Comparison of ENCODE assay signal across 13 cellular contexts in genomic region chr6:16201706-16202105, GRCh38. TPM values are rescaled to one million over a fixed set of nuclear protein-coding genes. Genes with fewer than 3 reads are reported as not detected.
DNase-seq lines count a peak whose midpoint lies in the region; TF ChIP-seq lines count a peak whose summit lies in the region.
"Had no signal": no experiment of that assay in that cellular context is flagged by ENCODE, and none has a peak within 500 bp of the region (broad histone marks: within the 10 kb centered on the region; RNA-seq: fewer than 3 reads in every experiment).

No MANE protein-coding gene starts in this region.

- no peaks in the 10 kb centered on the region for H3F3A ChIP-seq in neural progenitor cell (ENCODE audit: low read depth)

- CTCF ChIA-PET in Caco-2 (lab: Charles Lee) (interaction anchor here (0.9 to 1.8 kb wide), 3 partner anchors 19 to 510 kb away, joined by 3 to 6 read pairs (median 4); no protein-coding TSS in a partner anchor), OCI-LY7 (lab: Charles Lee; ENCODE audit: unreplicated experiment) (no interaction called here)

- H3K36me3 Mint-ChIP-seq in Caco-2 (ENCODE audit: insufficient read depth, unreplicated experiment) (no peaks in the 10 kb centered on the region), brain (no peaks in the 10 kb centered on the region), neural progenitor cell (no peaks in the 10 kb centered on the region), endodermal cell (ENCODE audit: low read depth) (no peaks in the 10 kb centered on the region)
- H3K36me3 Mint-ChIP-seq: CD4-positive, alpha-beta memory T cell had no signal

- H3K27ac Mint-ChIP-seq in Caco-2 (ENCODE audit: unreplicated experiment) (peak overlapping the region; percentile 24), brain (peak overlapping the region in 1 of 5 experiments; percentile 54), neural progenitor cell (no peak overlapping the region), endodermal cell (no peak overlapping the region)
- H3K27ac Mint-ChIP-seq: B cell had no signal

- BruUV-seq in Caco-2 (replicated peaks; lab: Mats Ljungman, UMichigan) (no TSS peak), OCI-LY7 (replicated peaks; lab: Mats Ljungman, UMichigan) (no TSS peak)

- H3K79me2 ChIP-seq in neural progenitor cell (ENCODE audit: low read depth), result no peaks in the 10 kb centered on the region
- H3K79me2 ChIP-seq in OCI-LY7 (ENCODE audit: insufficient read depth, low read depth, low read length), result no peaks in the 10 kb centered on the region

- no peak overlapping the region for H3K4me3 Mint-ChIP-seq in Caco-2 (ENCODE audit: unreplicated experiment)
- H3K4me3 Mint-ChIP-seq in brain, result peak overlapping the region in 3 of 5 experiments; percentile 23 to 42 (median 29)
- peak overlapping the region; percentile 31 for H3K4me3 Mint-ChIP-seq in neural progenitor cell
- no peak overlapping the region for H3K4me3 Mint-ChIP-seq in endodermal cell
- H3K4me3 Mint-ChIP-seq: B cell; CD4-positive, alpha-beta memory T cell had no signal

- H3K9me3 Mint-ChIP-seq in Caco-2 (ENCODE audit: unreplicated experiment), result no peaks in the 10 kb centered on the region
- peaks cover 0 to 21% (median 8%) of the 10 kb centered on the region in 5 experiments for H3K9me3 Mint-ChIP-seq in brain
- peaks cover 2% of the 10 kb centered on the region for H3K9me3 Mint-ChIP-seq in neural progenitor cell
- no peaks in the 10 kb centered on the region for H3K9me3 Mint-ChIP-seq in endodermal cell
- H3K9me3 Mint-ChIP-seq: CD4-positive, alpha-beta memory T cell had no signal

- no peaks in the 10 kb centered on the region for H3K27me3 Mint-ChIP-seq in Caco-2 (ENCODE audit: insufficient read depth, unreplicated experiment)
- H3K27me3 Mint-ChIP-seq in brain, result peaks cover 62% of the 10 kb centered on the region
- peaks cover 18% of the 10 kb centered on the region for H3K27me3 Mint-ChIP-seq in neural progenitor cell (ENCODE audit: insufficient read depth, low read depth)
- no peaks in the 10 kb centered on the region for H3K27me3 Mint-ChIP-seq in endodermal cell (ENCODE audit: insufficient read depth)

- H3K4me2 ChIP-seq in neural progenitor cell (no peak overlapping the region), OCI-LY7 (ENCODE audit: low read length) (no peak overlapping the region)

- TF ChIP-seq CTCF in Caco-2 (IDR thresholded peaks at IDR 0.05; ENCODE audit: insufficient read depth in 1 of 2, low read depth in 1 of 2, low read length in 1 of 2, severe bottlenecking in 1 of 2, unreplicated experiment in 1 of 2) (no peak), brain (conservative IDR thresholded peaks at IDR 0.05) (no peak), neural progenitor cell (IDR thresholded peaks at IDR 0.05) (no peak), OCI-LY7 (conservative IDR thresholded peaks at IDR 0.05; ENCODE audit: low read length) (no peak), endodermal cell (conservative IDR thresholded peaks at IDR 0.05) (no peak)

- no peak overlapping the region for H2AFZ ChIP-seq in neural progenitor cell (replicated peaks)
- no peak overlapping the region for H2AFZ ChIP-seq in OCI-LY7 (ENCODE audit: low read length)

- H3K4me1 Mint-ChIP-seq in Caco-2 (ENCODE audit: low read depth, unreplicated experiment) (peaks cover 25% of the 10 kb centered on the region), brain (peaks cover 46% of the 10 kb centered on the region), neural progenitor cell (peaks cover 56% of the 10 kb centered on the region), endodermal cell (peaks cover 7% of the 10 kb centered on the region)

- H3K4me3 ChIP-seq in Caco-2 (ENCODE audit: low read depth, low read length) (no peak overlapping the region), neural progenitor cell (no peak overlapping the region), OCI-LY7 (ENCODE audit: low read depth, low read length, poor library complexity, severe bottlenecking) (no peak overlapping the region), endodermal cell (ENCODE audit: low read length) (no peak overlapping the region)
- H3K4me3 ChIP-seq: HAP-1 had no signal

- POLR2A ChIA-PET in Caco-2 (lab: Charles Lee), result interaction anchor here (0.6 to 1.2 kb wide), 2 partner anchors 73 to 75 kb away, joined by 3 to 6 read pairs; partner anchors contain the start of gene MYLIP
- POLR2A ChIA-PET in OCI-LY7 (lab: Charles Lee), result interaction anchor here (0.8 to 1.2 kb wide), 3 partner anchors 13 to 563 kb away, joined by 3 to 4 read pairs (median 3); no protein-coding TSS in a partner anchor

- no peaks in the 10 kb centered on the region for H4K20me1 ChIP-seq in neural progenitor cell (ENCODE audit: low read depth)
- H4K20me1 ChIP-seq in OCI-LY7 (ENCODE audit: insufficient read depth, low read length), result no peaks in the 10 kb centered on the region

- no peaks in the 10 kb centered on the region for H3K9me2 ChIP-seq in OCI-LY7 (ENCODE audit: insufficient read depth, low read length)

- no peaks in the 10 kb centered on the region for H3K36me3 ChIP-seq in Caco-2 (ENCODE audit: control insufficient read depth, insufficient read depth, low read length)
- H3K36me3 ChIP-seq in neural progenitor cell, result no peaks in the 10 kb centered on the region
- H3K36me3 ChIP-seq in OCI-LY7 (ENCODE audit: insufficient read depth, low read length), result no peaks in the 10 kb centered on the region
- H3K36me3 ChIP-seq in endodermal cell (ENCODE audit: control insufficient read depth, insufficient read depth, low read length), result no peaks in the 10 kb centered on the region
- H3K36me3 ChIP-seq: HAP-1 had no signal

- DNase-seq in Caco-2 (peak in 1 of 2 experiments; percentile 24), HuH-7.5 (ENCODE audit: low spot score) (peak; percentile 36), neural progenitor cell (ENCODE audit: low spot score) (no peak), OCI-LY7 (ENCODE audit: low spot score) (no peak), endodermal cell (no peak), ureter (ENCODE audit: low spot score) (no peak)
- DNase-seq: ACHN; CD4-positive, alpha-beta memory T cell; DMS153 had no signal

- no peaks in the 10 kb centered on the region for H3K27me3 ChIP-seq in Caco-2 (replicated peaks; ENCODE audit: control insufficient read depth, insufficient read depth, low read length)
- no peaks in the 10 kb centered on the region for H3K27me3 ChIP-seq in neural progenitor cell
- no peaks in the 10 kb centered on the region for H3K27me3 ChIP-seq in endodermal cell (ENCODE audit: control insufficient read depth, insufficient read depth, low read length, poor library complexity, severe bottlenecking)

- H3K9me3 ChIP-seq in Caco-2 (no peaks in the 10 kb centered on the region), neural progenitor cell (ENCODE audit: low read depth) (no peaks in the 10 kb centered on the region), OCI-LY7 (ENCODE audit: low read length) (no peaks in the 10 kb centered on the region; the same call in 1 of the 2 replicates), endodermal cell (ENCODE audit: control insufficient read depth, low read length) (no peaks in the 10 kb centered on the region)
- H3K9me3 ChIP-seq: HAP-1 had no signal

- intact Hi-C loops in Caco-2 (cut with micrococcal nuclease; ENCODE audit: unreplicated experiment) (no loop called here), OCI-LY7 (cut with micrococcal nuclease; ENCODE audit: unreplicated experiment) (no loop called here)

- WGBS in endodermal cell (ENCODE audit: insufficient coverage in 1 of 2, insufficient read length in 1 of 2), 2 experiments, result 86 to 98% methylated on average over 1 of the region's 1 CpG

- H3K4me1 ChIP-seq in Caco-2 (peaks cover 36% of the 10 kb centered on the region), neural progenitor cell (peaks cover 11% of the 10 kb centered on the region), OCI-LY7 (ENCODE audit: insufficient read depth, low read length, poor library complexity, severe bottlenecking) (peaks cover 26% of the 10 kb centered on the region), endodermal cell (ENCODE audit: control insufficient read depth, insufficient read depth, low read length) (no peaks in the 10 kb centered on the region)
- H3K4me1 ChIP-seq: HAP-1 had no signal

- no peak overlapping the region for H3K9ac ChIP-seq in neural progenitor cell
- H3K9ac ChIP-seq in endodermal cell (ENCODE audit: extremely low read depth, low read length, poor library complexity, severe bottlenecking), result no peak overlapping the region

- H3K27ac ChIP-seq in neural progenitor cell (no peak overlapping the region), OCI-LY7 (ENCODE audit: low read depth, low read length, poor library complexity, severe bottlenecking) (no peak overlapping the region), endodermal cell (ENCODE audit: low read depth, low read length) (no peak overlapping the region)
- H3K27ac ChIP-seq: C4-2B had no signal

RNA-seq across cellular contexts. Expression of gene GMPR, which starts 36.7 kb away (rescaled TPM):
- total RNA-seq in Caco-2 (2022) (1.1 and 1.3 TPM in 2 replicates), neural progenitor cell (ENCODE audit: low replicate concordance) (not detected in 2 replicates), OCI-LY7 (2022) (not detected in 2 replicates), endodermal cell (10 to 100 TPM in 1 of 2 donors, 1 to 10 TPM in 1; 4.9 to 20.7 TPM), ureter (2.3 TPM)
- 28.9 TPM for polyA plus RNA-seq in brain (ENCODE audit: insufficient read depth, low read depth, low replicate concordance)
- total RNA-seq in OCI-LY7 (2014; rRNA removed; shearing (Covaris generic)), result not detected in 2 replicates
- 6.1 TPM for polyA plus RNA-seq in endodermal cell (2013, experiment 1 of 2)
- polyA plus RNA-seq in endodermal cell (2013, experiment 2 of 2), result 6.0 TPM
- total RNA-seq: B cell; CD4-positive, alpha-beta memory T cell had no signal

Comparison
In these comparisons a context has a peak if more than half of its experiments do, and no peak if none do; other contexts are left out.
1. H3K4me3 Mint-ChIP-seq: peak in brain (3 of 5) and neural progenitor cell (single experiment); none in Caco-2 (single experiment) and endodermal cell (single experiment).